Comparison of ENCODE assay signal across 30 cellular contexts in the genomic region with DNA sequence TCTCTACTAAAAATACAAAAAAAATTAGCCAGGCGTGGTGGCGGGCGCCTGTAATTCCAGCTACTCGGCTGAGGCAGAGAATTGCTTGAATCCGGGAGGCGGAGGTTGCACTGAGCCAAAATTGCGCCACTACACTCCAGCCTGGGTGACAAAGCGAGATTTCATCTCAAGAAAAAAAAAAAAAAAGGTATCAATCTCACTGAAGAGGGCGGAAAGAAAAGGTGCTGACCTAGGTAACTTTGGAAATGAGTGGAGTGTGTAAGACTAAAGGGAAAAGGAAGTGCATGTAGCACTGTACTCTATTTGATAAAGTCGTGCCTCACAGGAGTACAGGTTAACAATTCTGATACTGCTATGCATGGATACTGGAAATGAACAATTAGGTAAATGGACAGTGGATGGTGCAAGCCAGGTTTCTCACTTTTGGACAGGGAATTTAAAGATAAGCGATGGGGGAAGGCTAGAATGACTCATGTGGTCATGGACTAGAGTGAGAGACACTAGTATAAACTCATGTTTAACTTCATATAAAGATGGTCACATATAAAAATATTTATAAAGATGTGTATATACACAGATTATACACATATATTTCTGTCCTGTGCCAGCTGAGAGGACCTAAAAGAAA.
"Had no signal": no experiment of that assay in that cellular context is flagged by ENCODE, and none has a peak within 500 bp of the region (broad histone marks: within the 10 kb centered on the region; RNA-seq: fewer than 3 reads in every experiment).

No MANE protein-coding gene starts in this region.

- ATAC-seq: activated CD4-positive, alpha-beta T cell treated with anti-CD3 and anti-CD28 coated beads for 36 hours; activated CD8-positive, alpha-beta memory T cell treated with anti-CD3 and anti-CD28 coated beads, Interleukin-2, amount 10 ng/mL, durations not matched to agents 7 days and 5 days; activated CD8-positive, alpha-beta T cell treated with anti-CD3 and anti-CD28 coated beads, Interleukin-2, amount 10 ng/mL, durations not matched to agents 7 days and 5 days; activated naive CD4-positive, alpha-beta T cell treated with anti-CD3 and anti-CD28 coated beads, Interleukin-2, amount 50 U/mL, for 72 hours; foreskin keratinocyte; gastrocnemius medialis; heart left ventricle; T-helper 17 cell had no signal

- H3K4me3 Mint-ChIP-seq: activated CD4-positive, alpha-beta memory T cell treated with anti-CD3 and anti-CD28 coated beads for 36 hours; activated CD4-positive, alpha-beta T cell treated with anti-CD3 and anti-CD28 coated beads for 36 hours; activated CD4-positive, alpha-beta T cell treated with anti-CD3 and anti-CD28 coated beads, Interleukin-2, amount 10 ng/mL, durations not matched to agents 24 days and 14 days; activated CD8-positive, alpha-beta memory T cell treated with anti-CD3 and anti-CD28 coated beads, Interleukin-2, amount 10 ng/mL, durations not matched to agents 7 days and 5 days; activated CD8-positive, alpha-beta T cell treated with anti-CD3 and anti-CD28 coated beads, Interleukin-2, amount 10 ng/mL, durations not matched to agents 7 days and 5 days; activated naive CD4-positive, alpha-beta T cell treated with anti-CD3 and anti-CD28 coated beads, Interleukin-2, amount 10 ng/mL, durations not matched to agents 7 days and 5 days; activated naive CD8-positive, alpha-beta T cell treated with anti-CD3 and anti-CD28 coated beads, Interleukin-2, amount 10 ng/mL, durations not matched to agents 7 days and 5 days; activated T-helper 1 cell treated with anti-CD3 and anti-CD28 coated beads, Interleukin-12 subunit alpha, Interleukin-12 subunit beta, Interleukin-2, Interleukin-4 antibody, amounts not matched to agents 30 ng/mL and 10 ng/mL and 1 ng/mL, durations not matched to agents 14 hours and 24 hours and 36 hours; central memory CD8-positive, alpha-beta T cell; dendritic cell treated with granulocyte-macrophage colony-stimulating factor and Interleukin-4, amounts not matched to agents 40 ng/mL and 50 ng/mL, for 4 days; endodermal cell; T-helper 17 cell; T-helper 2 cell treated with Interferon-gamma antibody and Interleukin-4, amounts not matched to agents 5 μg/mL and 100 μg/mL, for 36 hours had no signal

- H3K27ac Mint-ChIP-seq: activated CD4-positive, alpha-beta memory T cell treated with anti-CD3 and anti-CD28 coated beads for 36 hours; activated CD4-positive, alpha-beta T cell treated with anti-CD3 and anti-CD28 coated beads for 36 hours; activated CD4-positive, alpha-beta T cell treated with anti-CD3 and anti-CD28 coated beads, Interleukin-2, amount 10 ng/mL, durations not matched to agents 24 days and 14 days; activated CD8-positive, alpha-beta memory T cell treated with anti-CD3 and anti-CD28 coated beads, Interleukin-2, amount 10 ng/mL, durations not matched to agents 7 days and 5 days; activated CD8-positive, alpha-beta T cell treated with anti-CD3 and anti-CD28 coated beads, Interleukin-2, amount 10 ng/mL, durations not matched to agents 7 days and 5 days; activated naive CD4-positive, alpha-beta T cell treated with anti-CD3 and anti-CD28 coated beads, Interleukin-2, amount 10 ng/mL, durations not matched to agents 7 days and 5 days; activated naive CD4-positive, alpha-beta T cell treated with anti-CD3 and anti-CD28 coated beads, Interleukin-2, amount 50 U/mL, for 72 hours; activated naive CD8-positive, alpha-beta T cell treated with anti-CD3 and anti-CD28 coated beads, Interleukin-2, amount 10 ng/mL, durations not matched to agents 7 days and 5 days; activated T-helper 1 cell treated with anti-CD3 and anti-CD28 coated beads, Interleukin-12 subunit alpha, Interleukin-12 subunit beta, Interleukin-2, Interleukin-4 antibody, amounts not matched to agents 30 ng/mL and 10 ng/mL and 1 ng/mL, durations not matched to agents 14 hours and 24 hours and 36 hours; dendritic cell treated with granulocyte-macrophage colony-stimulating factor and Interleukin-4, amounts not matched to agents 40 ng/mL and 50 ng/mL, for 4 days; endodermal cell; T-helper 17 cell; T-helper 2 cell treated with Interferon-gamma antibody and Interleukin-4, amounts not matched to agents 5 μg/mL and 100 μg/mL, for 36 hours had no signal

- DNase-seq: activated CD4-positive, alpha-beta memory T cell treated with anti-CD3 and anti-CD28 coated beads for 36 hours; activated CD4-positive, alpha-beta T cell treated with anti-CD3 and anti-CD28 coated beads for 36 hours; activated CD4-positive, alpha-beta T cell treated with anti-CD3 and anti-CD28 coated beads, Interleukin-2, amount 10 ng/mL, durations not matched to agents 24 days and 14 days; activated CD4-positive, CD25-positive, alpha-beta regulatory T cell; activated CD4-positive, CD25-positive, alpha-beta regulatory T cell treated with anti-CD3 and anti-CD28 coated beads, Interleukin-2, amount 50 U/mL, for 72 hours; activated CD8-positive, alpha-beta memory T cell treated with anti-CD3 and anti-CD28 coated beads, Interleukin-2, amount 10 ng/mL, durations not matched to agents 7 days and 5 days; activated CD8-positive, alpha-beta memory T cell treated with anti-CD3 and anti-CD28 coated beads, Interleukin-2, amount 50 U/mL, for 4 hours; activated CD8-positive, alpha-beta T cell treated with anti-CD3 and anti-CD28 coated beads, Interleukin-2, amount 10 ng/mL, durations not matched to agents 7 days and 5 days; activated gamma-delta T cell; activated naive CD4-positive, alpha-beta T cell; activated naive CD4-positive, alpha-beta T cell treated with anti-CD3 and anti-CD28 coated beads, Interleukin-2, amount 10 ng/mL, durations not matched to agents 7 days and 5 days; activated naive CD8-positive, alpha-beta T cell treated with anti-CD3 and anti-CD28 coated beads, Interleukin-2, amount 10 ng/mL, durations not matched to agents 7 days and 5 days; activated T-cell treated with anti-CD3 and anti-CD28 coated beads, Interleukin-2, amount 50 U/mL, for 1 hour; activated T-cell treated with anti-CD3 and anti-CD28 coated beads, Interleukin-2, amount 50 U/mL, for 48 hours; brain microvascular endothelial cell; dorsolateral prefrontal cortex; effector memory CD4-positive, alpha-beta T cell; endodermal cell; foreskin keratinocyte; gastrocnemius medialis; glutamatergic neuron; heart left ventricle; T-helper 17 cell; T1000 had no signal

- H3K4me1 Mint-ChIP-seq: activated naive CD4-positive, alpha-beta T cell treated with anti-CD3 and anti-CD28 coated beads, Interleukin-2, amount 10 ng/mL, durations not matched to agents 7 days and 5 days; activated naive CD8-positive, alpha-beta T cell treated with anti-CD3 and anti-CD28 coated beads, Interleukin-2, amount 10 ng/mL, durations not matched to agents 7 days and 5 days; central memory CD8-positive, alpha-beta T cell had no signal

- H3K36me3 Mint-ChIP-seq: activated CD4-positive, alpha-beta memory T cell treated with anti-CD3 and anti-CD28 coated beads for 36 hours; activated CD8-positive, alpha-beta memory T cell treated with anti-CD3 and anti-CD28 coated beads, Interleukin-2, amount 10 ng/mL, durations not matched to agents 7 days and 5 days; activated naive CD4-positive, alpha-beta T cell treated with anti-CD3 and anti-CD28 coated beads, Interleukin-2, amount 10 ng/mL, durations not matched to agents 7 days and 5 days; activated naive CD4-positive, alpha-beta T cell treated with anti-CD3 and anti-CD28 coated beads, Interleukin-2, amount 50 U/mL, for 72 hours; activated naive CD8-positive, alpha-beta T cell treated with anti-CD3 and anti-CD28 coated beads, Interleukin-2, amount 10 ng/mL, durations not matched to agents 7 days and 5 days had no signal

- H3K9me3 Mint-ChIP-seq: activated CD4-positive, alpha-beta memory T cell treated with anti-CD3 and anti-CD28 coated beads for 36 hours; activated CD4-positive, alpha-beta T cell treated with anti-CD3 and anti-CD28 coated beads, Interleukin-2, amount 10 ng/mL, durations not matched to agents 24 days and 14 days; activated naive CD4-positive, alpha-beta T cell treated with anti-CD3 and anti-CD28 coated beads, Interleukin-2, amount 10 ng/mL, durations not matched to agents 7 days and 5 days; activated naive CD4-positive, alpha-beta T cell treated with anti-CD3 and anti-CD28 coated beads, Interleukin-2, amount 50 U/mL, for 72 hours; activated naive CD8-positive, alpha-beta T cell treated with anti-CD3 and anti-CD28 coated beads, Interleukin-2, amount 10 ng/mL, durations not matched to agents 7 days and 5 days; activated T-helper 1 cell treated with anti-CD3 and anti-CD28 coated beads, Interleukin-12 subunit alpha, Interleukin-12 subunit beta, Interleukin-2, Interleukin-4 antibody, amounts not matched to agents 30 ng/mL and 10 ng/mL and 1 ng/mL, durations not matched to agents 14 hours and 24 hours and 36 hours; central memory CD8-positive, alpha-beta T cell; dendritic cell treated with granulocyte-macrophage colony-stimulating factor and Interleukin-4, amounts not matched to agents 40 ng/mL and 50 ng/mL, for 4 days; endodermal cell; T-helper 2 cell treated with Interferon-gamma antibody and Interleukin-4, amounts not matched to agents 5 μg/mL and 100 μg/mL, for 36 hours had no signal

- H3K27me3 Mint-ChIP-seq: activated CD4-positive, alpha-beta memory T cell treated with anti-CD3 and anti-CD28 coated beads for 36 hours; activated CD4-positive, alpha-beta T cell treated with anti-CD3 and anti-CD28 coated beads for 36 hours; activated CD8-positive, alpha-beta memory T cell treated with anti-CD3 and anti-CD28 coated beads, Interleukin-2, amount 10 ng/mL, durations not matched to agents 7 days and 5 days; activated naive CD4-positive, alpha-beta T cell treated with anti-CD3 and anti-CD28 coated beads, Interleukin-2, amount 10 ng/mL, durations not matched to agents 7 days and 5 days; activated naive CD8-positive, alpha-beta T cell treated with anti-CD3 and anti-CD28 coated beads, Interleukin-2, amount 10 ng/mL, durations not matched to agents 7 days and 5 days; central memory CD8-positive, alpha-beta T cell; dendritic cell treated with granulocyte-macrophage colony-stimulating factor and Interleukin-4, amounts not matched to agents 40 ng/mL and 50 ng/mL, for 4 days; T-helper 17 cell had no signal

- FAIRE-seq: bronchial epithelial cell had no signal
